Comparison of ENCODE assay signal across 8 cellular contexts in the genomic region with DNA sequence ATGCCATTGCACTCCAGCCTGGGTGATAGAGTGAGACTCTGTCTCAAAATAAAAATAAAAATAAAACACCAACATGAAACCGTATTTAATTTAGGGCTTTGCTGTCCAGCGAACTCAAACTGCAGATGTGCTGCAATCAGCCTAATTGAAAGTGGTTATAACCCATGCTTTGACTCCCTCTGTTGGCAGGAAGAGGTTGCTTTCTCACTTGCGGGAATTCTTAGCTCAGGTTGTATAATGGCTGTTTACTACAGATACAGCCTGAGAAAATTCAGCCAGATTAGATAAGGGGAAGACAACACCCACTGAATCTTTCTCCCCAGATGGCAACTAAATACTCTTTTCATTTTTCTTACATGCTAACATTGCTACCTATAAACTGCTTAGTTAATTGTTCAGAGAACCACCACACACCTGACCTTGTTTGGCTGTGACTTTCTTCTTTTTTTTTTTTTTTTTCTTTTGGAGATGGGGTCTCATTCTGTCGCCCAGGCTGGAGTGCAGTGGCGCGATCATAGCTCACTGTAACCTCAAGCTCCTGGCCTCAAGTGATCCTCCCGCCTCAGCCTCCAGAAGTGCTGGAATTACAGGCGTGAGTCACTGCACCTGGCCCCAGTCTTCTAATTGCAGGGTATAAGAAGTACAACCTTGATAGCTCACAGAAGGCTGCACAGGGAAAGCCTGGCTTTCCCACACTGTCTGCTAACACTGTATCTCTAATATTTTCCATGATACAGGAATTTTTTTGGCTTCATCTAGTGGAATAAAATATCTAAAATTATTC. TPM values are rescaled to one million over a fixed set of nuclear protein-coding genes. Genes with fewer than 3 reads are reported as not detected.
DNase-seq lines count a peak whose midpoint lies in the region; ATAC-seq, FAIRE-seq and TF ChIP-seq lines count a peak whose summit lies in the region.

No MANE protein-coding gene starts in this region.

- H3K9me3 ChIP-seq in WERI-Rb-1 (ENCODE audit: severe bottlenecking): no peaks in the 10 kb centered on the region

- H3K27me3 Mint-ChIP-seq in natural killer cell treated with Interleukin-12 subunit alpha and Interleukin-12 subunit beta and Interleukin-15 and Interleukin-18, amount 100 ng/mL, for 72 hours: no peaks in the 10 kb centered on the region

- H3K4me1 Mint-ChIP-seq in natural killer cell treated with Interleukin-12 subunit alpha and Interleukin-12 subunit beta and Interleukin-15 and Interleukin-18, amount 100 ng/mL, for 72 hours (ENCODE audit: low read depth in 2 of 2): peaks cover 26 to 32% of the 10 kb centered on the region in 2 donors

- no peaks in the 10 kb centered on the region for H3K36me3 Mint-ChIP-seq in natural killer cell treated with Interleukin-12 subunit alpha and Interleukin-12 subunit beta and Interleukin-15 and Interleukin-18, amount 100 ng/mL, for 72 hours

- peak; percentile 74 for TF ChIP-seq CTCF in WERI-Rb-1 (IDR thresholded peaks at IDR 0.05; ENCODE audit: low read depth, low read length)

- H3K27me3 ChIP-seq in H7 (ENCODE audit: control insufficient read depth, insufficient read depth, low read length): no peaks in the 10 kb centered on the region; the same call in 1 of the 2 replicates
- H3K27me3 ChIP-seq in WERI-Rb-1 (ENCODE audit: insufficient read depth, low read depth, severe bottlenecking): no peaks in the 10 kb centered on the region

- peak; percentile 53 for FAIRE-seq in endometrium (lab: Jason Lieb, UNC)

- no peaks in the 10 kb centered on the region for H3K9me3 Mint-ChIP-seq in natural killer cell treated with Interleukin-12 subunit alpha and Interleukin-12 subunit beta and Interleukin-15 and Interleukin-18, amount 100 ng/mL, for 72 hours

- peak overlapping the region; percentile 52 for H3K4me3 Mint-ChIP-seq in natural killer cell treated with Interleukin-12 subunit alpha and Interleukin-12 subunit beta and Interleukin-15 and Interleukin-18, amount 100 ng/mL, for 72 hours

- H3K27ac ChIP-seq in WERI-Rb-1: no peak overlapping the region

- no peak for ATAC-seq in natural killer cell treated with Interleukin-12 subunit alpha and Interleukin-12 subunit beta and Interleukin-15 and Interleukin-18, amount 100 ng/mL, for 72 hours
- ATAC-seq in HG02763 (IDR thresholded peaks at IDR 0.05; ENCODE audit: unreplicated experiment): no peak

- no peak overlapping the region for H3K27ac Mint-ChIP-seq in natural killer cell treated with Interleukin-12 subunit alpha and Interleukin-12 subunit beta and Interleukin-15 and Interleukin-18, amount 100 ng/mL, for 72 hours

- peak; percentile 63 for DNase-seq in COR-L47 (lab: John Stamatoyannopoulos, UW)
- peak; percentile 57 for DNase-seq in H7
- DNase-seq in NCI-H345 treated with DMSO at 0.1 percent for 48 hours (lab: John Stamatoyannopoulos, UW; ENCODE audit: unreplicated experiment): peak; percentile 73
- peak; percentile 49 for DNase-seq in WERI-Rb-1
- no peak for DNase-seq in natural killer cell treated with Interleukin-12 subunit alpha and Interleukin-12 subunit beta and Interleukin-15 and Interleukin-18, amount 100 ng/mL, for 72 hours (ENCODE audit: low spot score)
- no peak for DNase-seq in activated CD4-positive, CD25-positive, alpha-beta regulatory T cell treated with anti-CD3 and anti-CD28 coated beads, Interleukin-2, amount 50 U/mL, for 72 hours

- H3K36me3 ChIP-seq in H7 (replicated peaks; ENCODE audit: control insufficient read depth, insufficient read depth, low read length): peaks cover 2% of the 10 kb centered on the region; the same call in 1 of the 2 replicates
- peaks cover 4% of the 10 kb centered on the region for H3K36me3 ChIP-seq in WERI-Rb-1

- no peak overlapping the region for H3K4me3 ChIP-seq in H7 (ENCODE audit: insufficient read depth, low read depth, low read length)
- no peak overlapping the region for H3K4me3 ChIP-seq in WERI-Rb-1 (ENCODE audit: low read depth, low read length)

RNA-seq across cellular contexts. Expression of gene DNTTIP2, which starts 34.6 kb away (rescaled TPM):
- total RNA-seq in H7 (2014; rRNA removed; shearing (Covaris generic)): 45.9 and 75.9 TPM in 2 replicates
- 100 to 1,000 TPM in 1 of 2 donors, 10 to 100 TPM in 1; 78.4 to 101 TPM for total RNA-seq in natural killer cell treated with Interleukin-12 subunit alpha and Interleukin-12 subunit beta and Interleukin-15 and Interleukin-18, amount 100 ng/mL, for 72 hours

Comparison
In these comparisons a context has a peak if more than half of its experiments do, and no peak if none do; other contexts are left out.
1. DNase-seq: peak in COR-L47 (single experiment), H7 (single experiment), NCI-H345 treated with DMSO at 0.1 percent for 48 hours (single experiment) and WERI-Rb-1 (single experiment); none in natural killer cell treated with Interleukin-12 subunit alpha and Interleukin-12 subunit beta and Interleukin-15 and Interleukin-18, amount 100 ng/mL, for 72 hours (single experiment) and activated CD4-positive, CD25-positive, alpha-beta regulatory T cell treated with anti-CD3 and anti-CD28 coated beads, Interleukin-2, amount 50 U/mL, for 72 hours (single experiment).